Comparison of ENCODE assay signal across 12 cellular contexts in genomic region chrX:110402091-110402854, GRCh38. TPM values are rescaled to one million over a fixed set of nuclear protein-coding genes. Genes with fewer than 3 reads are reported as not detected.
DNase-seq lines count a peak whose midpoint lies in the region; ATAC-seq and TF ChIP-seq lines count a peak whose summit lies in the region.
"Had no signal": no experiment of that assay in that cellular context is flagged by ENCODE, and none has a peak within 500 bp of the region (broad histone marks: within the 10 kb centered on the region; RNA-seq: fewer than 3 reads in every experiment).

No MANE protein-coding gene starts in this region.

- H3K9me2 ChIP-seq in PC-3 (replicated peaks; ENCODE audit: low read length) = no peaks in the 10 kb centered on the region

- H3K4me1 Mint-ChIP-seq in Caco-2 (ENCODE audit: low read depth, unreplicated experiment) = peaks cover 13% of the 10 kb centered on the region
- H3K4me1 Mint-ChIP-seq: CD4-positive, CD25-positive, alpha-beta regulatory T cell had no signal

- H3K27me3 ChIP-seq in Caco-2 (replicated peaks; ENCODE audit: control insufficient read depth, insufficient read depth, low read length) (no peaks in the 10 kb centered on the region), PC-3 (ENCODE audit: low read length) (no peaks in the 10 kb centered on the region), colonic mucosa (no peaks in the 10 kb centered on the region), WERI-Rb-1 (ENCODE audit: insufficient read depth, low read depth, severe bottlenecking) (peaks cover 76% of the 10 kb centered on the region)
- H3K27me3 ChIP-seq: ascending aorta had no signal

- peak overlapping the region; percentile 81 for H3K4me2 ChIP-seq in PC-3 (ENCODE audit: low read length)

- H3K4me3 Mint-ChIP-seq in Caco-2 (ENCODE audit: unreplicated experiment) = peak overlapping the region; percentile 48
- H3K4me3 Mint-ChIP-seq: activated CD4-positive, alpha-beta memory T cell treated with anti-CD3 and anti-CD28 coated beads for 36 hours; CD4-positive, CD25-positive, alpha-beta regulatory T cell had no signal

- H3K27me3 Mint-ChIP-seq in Caco-2 (ENCODE audit: insufficient read depth, unreplicated experiment) = no peaks in the 10 kb centered on the region
- H3K27me3 Mint-ChIP-seq: activated CD4-positive, alpha-beta memory T cell treated with anti-CD3 and anti-CD28 coated beads for 36 hours; CD4-positive, CD25-positive, alpha-beta regulatory T cell had no signal

- peak overlapping the region; percentile 34 for H3K9ac ChIP-seq in PC-3 (ENCODE audit: low read length)
- H3K9ac ChIP-seq in colonic mucosa (ENCODE audit: low read depth in 2 of 2, low read length in 2 of 2) = no peak overlapping the region

- no peaks in the 10 kb centered on the region for H3K9me3 ChIP-seq in Caco-2
- no peaks in the 10 kb centered on the region for H3K9me3 ChIP-seq in PC-3 (ENCODE audit: low read length)
- H3K9me3 ChIP-seq in colonic mucosa = no peaks in the 10 kb centered on the region
- H3K9me3 ChIP-seq in WERI-Rb-1 (ENCODE audit: severe bottlenecking) = no peaks in the 10 kb centered on the region
- H3K9me3 ChIP-seq: ascending aorta had no signal

- no peak overlapping the region for H3K4me3 ChIP-seq in Caco-2 (ENCODE audit: low read depth, low read length)
- peak overlapping the region; percentile 36 for H3K4me3 ChIP-seq in PC-3 (ENCODE audit: low read length)
- H3K4me3 ChIP-seq in colonic mucosa = no peak overlapping the region
- H3K4me3 ChIP-seq in WERI-Rb-1 (ENCODE audit: low read depth, low read length) = no peak overlapping the region
- H3K4me3 ChIP-seq: ascending aorta, SK-N-MC had no signal

- no TSS peak for BruUV-seq in Caco-2 (replicated peaks; lab: Mats Ljungman, UMichigan)
- BruUV-seq in PC-3 (replicated peaks; lab: Mats Ljungman, UMichigan) = no TSS peak

- DNase-seq in Caco-2 (peak; percentile 50 to 66), PC-3 (peak; percentile 83), fibroblast of gingiva (ENCODE audit: low read depth) (peak; percentile 62), myocyte (ENCODE audit: low read depth) (peak; percentile 77), colonic mucosa (no peak), WERI-Rb-1 (no peak), NCI-H345 treated with DMSO at 0.1 percent for 48 hours (lab: John Stamatoyannopoulos, UW; ENCODE audit: unreplicated experiment) (no peak), posterior cingulate gyrus (no peak)
- DNase-seq: activated CD4-positive, alpha-beta memory T cell treated with anti-CD3 and anti-CD28 coated beads for 36 hours; CD4-positive, CD25-positive, alpha-beta regulatory T cell had no signal

- H3K36me3 ChIP-seq in Caco-2 (ENCODE audit: control insufficient read depth, insufficient read depth, low read length) (no peaks in the 10 kb centered on the region), PC-3 (ENCODE audit: low read depth, low read length) (no peaks in the 10 kb centered on the region), colonic mucosa (no peaks in the 10 kb centered on the region), WERI-Rb-1 (no peaks in the 10 kb centered on the region)
- H3K36me3 ChIP-seq: ascending aorta had no signal

- H3K9me3 Mint-ChIP-seq in Caco-2 (ENCODE audit: unreplicated experiment) = no peaks in the 10 kb centered on the region
- H3K9me3 Mint-ChIP-seq: activated CD4-positive, alpha-beta memory T cell treated with anti-CD3 and anti-CD28 coated beads for 36 hours; CD4-positive, CD25-positive, alpha-beta regulatory T cell had no signal

- H3K27ac Mint-ChIP-seq in Caco-2 (ENCODE audit: unreplicated experiment) = peak overlapping the region; percentile 85
- H3K27ac Mint-ChIP-seq: activated CD4-positive, alpha-beta memory T cell treated with anti-CD3 and anti-CD28 coated beads for 36 hours; CD4-positive, CD25-positive, alpha-beta regulatory T cell had no signal

- CTCF ChIA-PET in Caco-2 (lab: Charles Lee) = interaction anchor here (1.2 kb wide), 1 partner anchor 256 kb away, joined by 5 read pairs; no protein-coding TSS in a partner anchor
- CTCF ChIA-PET in PC-3 (lab: Charles Lee) = no interaction called here

- intact Hi-C loops in Caco-2 (cut with micrococcal nuclease; ENCODE audit: unreplicated experiment) (no loop called here), PC-3 (cut with micrococcal nuclease) (no loop called here), colonic mucosa (cut with DNase I) (no loop called here), posterior cingulate gyrus (cut with DNase I) (no loop called here)

- peaks cover 12% of the 10 kb centered on the region; the same call in 1 of the 2 replicates for H3K4me1 ChIP-seq in Caco-2
- H3K4me1 ChIP-seq in PC-3 (ENCODE audit: insufficient read depth, low read length) = peaks cover 41% of the 10 kb centered on the region
- H3K4me1 ChIP-seq in colonic mucosa = no peaks in the 10 kb centered on the region
- H3K4me1 ChIP-seq: ascending aorta had no signal

- peak; percentile 83 for ATAC-seq in PC-3

- peak overlapping the region; percentile 93 for H2AFZ ChIP-seq in PC-3 (ENCODE audit: low read length)

- H3K36me3 Mint-ChIP-seq in Caco-2 (ENCODE audit: insufficient read depth, unreplicated experiment) = no peaks in the 10 kb centered on the region
- H3K36me3 Mint-ChIP-seq: activated CD4-positive, alpha-beta memory T cell treated with anti-CD3 and anti-CD28 coated beads for 36 hours; CD4-positive, CD25-positive, alpha-beta regulatory T cell had no signal

- POLR2A ChIA-PET in Caco-2 (lab: Charles Lee) = interaction anchor here (0.5 kb wide), 1 partner anchor 86 kb away, joined by 4 read pairs; no protein-coding TSS in a partner anchor
- POLR2A ChIA-PET in PC-3 (lab: Charles Lee; ENCODE audit: unreplicated experiment) = no interaction called here

- TF ChIP-seq CTCF in Caco-2 (IDR thresholded peaks at IDR 0.05; ENCODE audit: insufficient read depth in 1 of 2, low read depth in 1 of 2, low read length in 1 of 2, severe bottlenecking in 1 of 2, unreplicated experiment in 1 of 2) (no peak), PC-3 (conservative IDR thresholded peaks at IDR 0.05; ENCODE audit: low read depth, low read length) (no peak), colonic mucosa (IDR thresholded peaks at IDR 0.05) (no peak), WERI-Rb-1 (IDR thresholded peaks at IDR 0.05; ENCODE audit: low read depth, low read length) (no peak)

- H3K27ac ChIP-seq in PC-3 (ENCODE audit: low read length) (peak overlapping the region; percentile 94), colonic mucosa (no peak overlapping the region), WERI-Rb-1 (no peak overlapping the region)
- H3K27ac ChIP-seq: ascending aorta, SK-N-MC had no signal

- no peaks in the 10 kb centered on the region for H3F3A ChIP-seq in PC-3 (ENCODE audit: low read length, unreplicated experiment)

- H3K79me2 ChIP-seq in PC-3 (ENCODE audit: low read length) = no peaks in the 10 kb centered on the region

- H4K20me1 ChIP-seq in PC-3 (ENCODE audit: low read length) = no peaks in the 10 kb centered on the region

RNA-seq across cellular contexts. Expression of gene RTL9, which starts 43.6 kb away (rescaled TPM):
- 0.09 and 0.26 TPM in 2 replicates for total RNA-seq in Caco-2 (2022)
- 0.23 and 0.29 TPM in 2 replicates for total RNA-seq in PC-3 (2014; rRNA removed)
- 0.52 and 1.2 TPM in 2 replicates for total RNA-seq in myocyte
- polyA plus RNA-seq in myocyte (2012) = 0.32 TPM
- total RNA-seq in colonic mucosa = not detected
- total RNA-seq: ascending aorta; CD4-positive, CD25-positive, alpha-beta regulatory T cell had no signal
- polyA plus RNA-seq: CD4-positive, CD25-positive, alpha-beta regulatory T cell had no signal

Comparison
In these comparisons a context has a peak if more than half of its experiments do, and no peak if none do; other contexts are left out.
1. DNase-seq: peak in Caco-2 (2 of 2), PC-3 (single experiment), fibroblast of gingiva (single experiment) and myocyte (single experiment); none in colonic mucosa (single experiment), WERI-Rb-1 (single experiment), NCI-H345 treated with DMSO at 0.1 percent for 48 hours (single experiment) and posterior cingulate gyrus (0 of 10).